8 cellular contexts compared by ENCODE assay signal in genomic region chr7:148940702-148941597, GRCh38. TPM values are rescaled to one million over a fixed set of nuclear protein-coding genes. Genes with fewer than 3 reads are reported as not detected.
DNase-seq lines count a peak whose midpoint lies in the region; ATAC-seq and TF ChIP-seq lines count a peak whose summit lies in the region.

No MANE protein-coding gene starts in this region.

- peak; percentile 58 for TF ChIP-seq POLR2A in GM19099 (IDR thresholded peaks at IDR 0.05; ENCODE audit: extremely low read depth, insufficient read length, low read depth)

- H3K4me3 ChIP-seq in colonic mucosa, result peak overlapping the region; percentile 83

- TF ChIP-seq CTCF in colonic mucosa (IDR thresholded peaks at IDR 0.05), result no peak

- ATAC-seq in HG03354 (IDR thresholded peaks at IDR 0.05; ENCODE audit: poor library complexity, severe bottlenecking, unreplicated experiment), result peak; percentile 71

- DNase-seq in Ammon's horn (ENCODE audit: low spot score) (peak; percentile 89), NCI-H510A treated with DMSO at 0.1 percent for 48 hours (lab: John Stamatoyannopoulos, UW) (peak; percentile 72), colonic mucosa (peak; percentile 72), left kidney (ENCODE audit: low read depth, low spot score) (peak; percentile 89)
- peak; percentile 67 to 74 for DNase-seq in activated CD4-positive, alpha-beta T cell treated with anti-CD3 and anti-CD28 coated beads for 4 hours
- DNase-seq in stimulated activated CD4-positive, alpha-beta T cell treated with anti-CD3 and anti-CD28 coated beads, Interleukin-1b, Interleukin-23, amount 100 ng/mL, for 4 hours (ENCODE audit: low read depth in 2 of 2), result peak; percentile 56 to 59

- no peaks in the 10 kb centered on the region for H3K36me3 ChIP-seq in colonic mucosa

- peak overlapping the region; percentile 77 to 93 for H3K9ac ChIP-seq in colonic mucosa (ENCODE audit: low read depth in 2 of 2, low read length in 2 of 2)

- H3K27ac ChIP-seq in colonic mucosa, result peak overlapping the region; percentile 88

- no peaks in the 10 kb centered on the region for H3K9me3 ChIP-seq in colonic mucosa

- no peaks in the 10 kb centered on the region for H3K27me3 ChIP-seq in colonic mucosa

- intact Hi-C loops in colonic mucosa (cut with DNase I), result no loop called here

- H3K4me1 ChIP-seq in colonic mucosa, result peaks cover 4% of the 10 kb centered on the region

RNA-seq across cellular contexts. Expression of gene EZH2, which starts 56.9 kb away (rescaled TPM):
- total RNA-seq in colonic mucosa, result 10 to 100 TPM; 13.4 to 31.7 TPM

Comparison
In these comparisons a context has a peak if more than half of its experiments do, and no peak if none do; other contexts are left out.
1. Peak in every context shown above with its lines: DNase-seq, ATAC-seq, H3K4me3 ChIP-seq and H3K27ac ChIP-seq.